In the genomic region with DNA sequence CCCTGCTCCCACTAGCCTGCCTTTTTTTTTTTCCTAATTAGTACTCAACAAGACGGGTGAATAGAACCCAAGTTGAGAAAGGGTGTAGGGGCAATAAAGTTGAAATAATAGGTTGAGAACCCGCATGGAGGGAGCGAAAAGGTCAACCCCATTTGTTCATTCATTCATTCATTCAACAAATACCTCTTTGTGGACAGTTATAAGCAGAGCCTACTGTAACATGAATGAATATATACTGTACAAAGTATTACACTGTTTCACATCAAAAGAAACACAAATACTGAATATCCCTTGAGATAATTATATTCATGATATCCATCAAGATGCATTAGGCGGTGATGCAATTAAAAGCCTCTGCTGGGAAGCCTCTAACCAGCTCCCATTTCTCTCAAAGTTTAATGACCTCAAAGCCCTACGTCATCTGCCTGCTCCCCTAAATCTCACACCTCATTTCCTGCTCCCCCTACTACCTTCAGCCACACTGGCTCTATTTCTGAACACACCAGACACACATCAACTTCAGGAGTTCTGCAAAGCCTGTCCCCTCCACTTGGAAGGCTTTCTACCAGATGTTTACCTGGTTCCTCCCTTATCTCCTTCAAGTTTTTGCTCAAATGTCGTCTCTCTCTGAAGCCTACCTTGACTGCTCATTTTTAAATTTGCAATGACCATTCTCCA, we compare ENCODE assay signal across 9 cellular contexts. TPM values are rescaled to one million over a fixed set of nuclear protein-coding genes. Genes with fewer than 3 reads are reported as not detected.
DNase-seq lines count a peak whose midpoint lies in the region; ATAC-seq and TF ChIP-seq lines count a peak whose summit lies in the region.
"Had no signal": no experiment of that assay in that cellular context is flagged by ENCODE, and none has a peak within 500 bp of the region (broad histone marks: within the 10 kb centered on the region; RNA-seq: fewer than 3 reads in every experiment).

No MANE protein-coding gene starts in this region.

- H3K9ac ChIP-seq in mesenchymal stem cell (ENCODE audit: low read length) = peak overlapping the region; percentile 97

- no peaks in the 10 kb centered on the region for H3K9me3 Mint-ChIP-seq in activated naive CD4-positive, alpha-beta T cell treated with anti-CD3 and anti-CD28 coated beads, Interleukin-2, amount 50 U/mL, for 24 hours
- peaks cover 4 to 11% of the 10 kb centered on the region in 2 donors for H3K9me3 Mint-ChIP-seq in activated naive CD4-positive, alpha-beta T cell treated with anti-CD3 and anti-CD28 coated beads, Interleukin-2, amount 50 U/mL, for 72 hours
- H3K9me3 Mint-ChIP-seq in activated naive CD8-positive, alpha-beta T cell (ENCODE audit: low read depth) = no peaks in the 10 kb centered on the region

- no peak overlapping the region for H4K8ac ChIP-seq in mesenchymal stem cell (ENCODE audit: low read length)

- H3K9me3 ChIP-seq in mesenchymal stem cell (ENCODE audit: control insufficient read depth, low read length) (no peaks in the 10 kb centered on the region), tibial nerve (no peaks in the 10 kb centered on the region)

- ATAC-seq in activated naive CD4-positive, alpha-beta T cell treated with anti-CD3 and anti-CD28 coated beads, Interleukin-2, amount 50 U/mL, for 72 hours = no peak

- H3K4me1 ChIP-seq in mesenchymal stem cell (ENCODE audit: control insufficient read depth, insufficient read depth, low read depth, low read length) = peaks cover 2% of the 10 kb centered on the region
- peaks cover 0 to 35% (median 9%) of the 10 kb centered on the region in 4 donors for H3K4me1 ChIP-seq in tibial nerve

- no peak overlapping the region for H2BK120ac ChIP-seq in mesenchymal stem cell (ENCODE audit: low read depth, low read length)

- no peaks in the 10 kb centered on the region for H3K36me3 ChIP-seq in mesenchymal stem cell (ENCODE audit: control insufficient read depth in 1 of 2, insufficient read depth in 2 of 2, low read depth in 1 of 2, low read length in 2 of 2)
- H3K36me3 ChIP-seq in tibial nerve = no peaks in the 10 kb centered on the region

- TF ChIP-seq POLR2A in tibial nerve (IDR thresholded peaks at IDR 0.05) = no peak

- H3K23ac ChIP-seq in mesenchymal stem cell (ENCODE audit: low read length in 2 of 2) = no peak overlapping the region

- no peak for TF ChIP-seq EP300 in tibial nerve (IDR thresholded peaks at IDR 0.05)

- H3K14ac ChIP-seq in mesenchymal stem cell (ENCODE audit: low read length in 2 of 2) = no peak overlapping the region

- H3K4ac ChIP-seq in mesenchymal stem cell (ENCODE audit: low read depth in 1 of 2, low read length in 2 of 2) = no peak overlapping the region

- H2BK12ac ChIP-seq in mesenchymal stem cell (ENCODE audit: low read length in 2 of 2) = no peak overlapping the region

- H3K4me2 ChIP-seq in mesenchymal stem cell (ENCODE audit: low read length, poor library complexity, severe bottlenecking) = no peak overlapping the region

- no peak overlapping the region for H2AK5ac ChIP-seq in mesenchymal stem cell (ENCODE audit: low read length, severe bottlenecking)

- no peak for TF ChIP-seq CTCF in tibial nerve (IDR thresholded peaks at IDR 0.05)

- H3K27me3 Mint-ChIP-seq in activated naive CD4-positive, alpha-beta T cell treated with anti-CD3 and anti-CD28 coated beads, Interleukin-2, amount 50 U/mL, for 24 hours = no peaks in the 10 kb centered on the region
- no peaks in the 10 kb centered on the region for H3K27me3 Mint-ChIP-seq in activated naive CD8-positive, alpha-beta T cell

- H3K18ac ChIP-seq in mesenchymal stem cell (ENCODE audit: low read depth in 1 of 2, low read length in 2 of 2) = no peak overlapping the region

- H2BK5ac ChIP-seq in mesenchymal stem cell (ENCODE audit: low read depth, low read length, poor library complexity, severe bottlenecking) = no peak overlapping the region

- H3K79me1 ChIP-seq in mesenchymal stem cell (replicated peaks; ENCODE audit: low read length, poor library complexity, severe bottlenecking) = peaks cover 3% of the 10 kb centered on the region

- H3K4me1 Mint-ChIP-seq in activated naive CD4-positive, alpha-beta T cell treated with anti-CD3 and anti-CD28 coated beads, Interleukin-2, amount 50 U/mL, for 24 hours = peaks cover 43% of the 10 kb centered on the region
- peaks cover 37% of the 10 kb centered on the region for H3K4me1 Mint-ChIP-seq in activated naive CD8-positive, alpha-beta T cell (ENCODE audit: low read depth)

- H3K27me3 ChIP-seq in mesenchymal stem cell (ENCODE audit: control insufficient read depth in 1 of 2, insufficient read depth in 1 of 2, low read length in 2 of 2) = no peaks in the 10 kb centered on the region
- no peaks in the 10 kb centered on the region for H3K27me3 ChIP-seq in tibial nerve

- peak overlapping the region; percentile 96 for H3K27ac Mint-ChIP-seq in activated naive CD4-positive, alpha-beta T cell treated with anti-CD3 and anti-CD28 coated beads, Interleukin-2, amount 50 U/mL, for 24 hours
- peak overlapping the region in 1 of 2 donors; percentile 97 for H3K27ac Mint-ChIP-seq in activated naive CD4-positive, alpha-beta T cell treated with anti-CD3 and anti-CD28 coated beads, Interleukin-2, amount 50 U/mL, for 72 hours
- H3K27ac Mint-ChIP-seq in activated naive CD8-positive, alpha-beta T cell = peak overlapping the region; percentile 91

- peak overlapping the region; percentile 100 for H3K4me3 Mint-ChIP-seq in activated naive CD4-positive, alpha-beta T cell treated with anti-CD3 and anti-CD28 coated beads, Interleukin-2, amount 50 U/mL, for 24 hours
- H3K4me3 Mint-ChIP-seq in activated naive CD8-positive, alpha-beta T cell = peak overlapping the region; percentile 99

- no peak overlapping the region for H4K91ac ChIP-seq in mesenchymal stem cell (ENCODE audit: low read length)

- H2BK15ac ChIP-seq in mesenchymal stem cell (ENCODE audit: low read depth, poor library complexity, severe bottlenecking) = no peak overlapping the region

- H3K27ac ChIP-seq in mesenchymal stem cell (ENCODE audit: low read length, poor library complexity, severe bottlenecking) (no peak overlapping the region), tibial nerve (peak overlapping the region in 3 of 4 donors; percentile 83 to 89 (median 84))

- no peaks in the 10 kb centered on the region for H3K36me3 Mint-ChIP-seq in activated naive CD4-positive, alpha-beta T cell treated with anti-CD3 and anti-CD28 coated beads, Interleukin-2, amount 50 U/mL, for 24 hours
- H3K36me3 Mint-ChIP-seq in activated naive CD4-positive, alpha-beta T cell treated with anti-CD3 and anti-CD28 coated beads, Interleukin-2, amount 50 U/mL, for 72 hours = peaks cover 16 to 17% of the 10 kb centered on the region in 2 donors
- H3K36me3 Mint-ChIP-seq in activated naive CD8-positive, alpha-beta T cell = no peaks in the 10 kb centered on the region

- DNase-seq in activated naive CD4-positive, alpha-beta T cell treated with anti-CD3 and anti-CD28 coated beads, Interleukin-2, amount 50 U/mL, for 72 hours (ENCODE audit: low spot score in 2 of 2) = no peak
- DNase-seq in mesenchymal stem cell (no peak), tibial nerve (ENCODE audit: low spot score in 2 of 2) (no peak), mucosa of gallbladder (ENCODE audit: low spot score) (no peak), H4 (ENCODE audit: low spot score) (no peak), epidermal melanocyte (ENCODE audit: insufficient read length, low spot score) (no peak)
- DNase-seq: NCI-H1694 had no signal

- peak overlapping the region in 1 of 2 experiments; percentile 99 for H3K4me3 ChIP-seq in mesenchymal stem cell (ENCODE audit: insufficient read depth in 1 of 2, low read depth in 1 of 2, low read length in 2 of 2)
- no peak overlapping the region for H3K4me3 ChIP-seq in tibial nerve

- H2AFZ ChIP-seq in mesenchymal stem cell (ENCODE audit: low read depth, low read length) = no peak overlapping the region

- WGBS in mesenchymal stem cell = 90% methylated on average over 3 of the region's 6 CpGs
- 48 to 49% methylated on average over 6 of the region's 6 CpGs for WGBS in tibial nerve, 2 donors

RNA-seq across cellular contexts. Expression of gene NBAS, which starts 1.4 kb away (rescaled TPM):
- total RNA-seq in activated naive CD4-positive, alpha-beta T cell treated with anti-CD3 and anti-CD28 coated beads, Interleukin-2, amount 50 U/mL, for 72 hours = 10 to 100 TPM; 30.5 to 46.3 TPM
- polyA plus RNA-seq in mesenchymal stem cell (2013, experiment 1 of 2) = 22.8 TPM
- polyA plus RNA-seq in mesenchymal stem cell (2013, experiment 2 of 2) = 22.6 TPM
- 10 to 100 TPM; 49.0 to 59.1 (median 55.1) TPM for total RNA-seq in tibial nerve
- 52.7 TPM for total RNA-seq in mucosa of gallbladder
- total RNA-seq in H4 (2014; rRNA removed; shearing (Covaris generic)) = 16.2 and 18.2 TPM in 2 replicates

RNA-seq across cellular contexts. Expression of gene DDX1, which starts 29.2 kb away (rescaled TPM):
- total RNA-seq in activated naive CD4-positive, alpha-beta T cell treated with anti-CD3 and anti-CD28 coated beads, Interleukin-2, amount 50 U/mL, for 72 hours = 10 to 100 TPM; 30.4 to 82.4 TPM
- 92.2 TPM for polyA plus RNA-seq in mesenchymal stem cell (2013, experiment 1 of 2)
- 94.3 TPM for polyA plus RNA-seq in mesenchymal stem cell (2013, experiment 2 of 2)
- 10 to 100 TPM; 54.9 to 64.7 (median 57.3) TPM for total RNA-seq in tibial nerve
- total RNA-seq in mucosa of gallbladder = 69.1 TPM
- total RNA-seq in H4 (2014; rRNA removed; shearing (Covaris generic)) = 46.2 and 53.1 TPM in 2 replicates
